ENCODE assay signal across 8 cellular contexts in genomic region chr7:125386211-125386610, GRCh38.
"Had no signal": no experiment of that assay in that cellular context is flagged by ENCODE, and none has a peak within 500 bp of the region (broad histone marks: within the 10 kb centered on the region; RNA-seq: fewer than 3 reads in every experiment).

No MANE protein-coding gene starts in this region.

- H3K27ac ChIP-seq: HL-60 had no signal

- ATAC-seq: HCT116, HepG2 had no signal

- FAIRE-seq: HepG2 had no signal

- H3K4me3 Mint-ChIP-seq: HFFc6, IgD-negative memory B cell had no signal

- DNase-seq: GOT3, H7, HFFc6 had no signal

- H3K27me3 Mint-ChIP-seq: IgD-negative memory B cell had no signal

- H3K36me3 ChIP-seq: HAP-1 had no signal

- H3K4me3 ChIP-seq: HAP-1 had no signal

- H3K4me1 Mint-ChIP-seq: IgD-negative memory B cell had no signal

- H3K27ac Mint-ChIP-seq: HFFc6, IgD-negative memory B cell had no signal

- H3K36me3 Mint-ChIP-seq: IgD-negative memory B cell had no signal
